Comparison of ENCODE assay signal across 8 cellular contexts in genomic region chr17:76265624-76266243, GRCh38. TPM values are rescaled to one million over a fixed set of nuclear protein-coding genes. Genes with fewer than 3 reads are reported as not detected.
DNase-seq lines count a peak whose midpoint lies in the region; ATAC-seq and TF ChIP-seq lines count a peak whose summit lies in the region.

No MANE protein-coding gene starts in this region.

- no peaks in the 10 kb centered on the region for H3K9me3 ChIP-seq in CD8-positive, alpha-beta T cell (ENCODE audit: low read length)
- H3K9me3 ChIP-seq in HUES48 (ENCODE audit: control insufficient read depth, insufficient read depth, low read length), result no peaks in the 10 kb centered on the region
- no peaks in the 10 kb centered on the region for H3K9me3 ChIP-seq in colonic mucosa
- no peaks in the 10 kb centered on the region for H3K9me3 ChIP-seq in liver (ENCODE audit: control insufficient read depth in 4 of 4, low read length in 3 of 4)

- POLR2A ChIA-PET in CD8-positive, alpha-beta T cell (lab: Charles Lee), result interaction anchor here (0.6 to 11.7 kb wide), 21 partner anchors 8 to 410 kb away, joined by 3 to 121 read pairs (median 6); partner anchors contain the start of genes FOXJ1, WBP2 and ZACN

- 1% methylated on average over 76 of the region's 76 CpGs for WGBS in liver

- peak overlapping the region; percentile 89 for H3K27ac Mint-ChIP-seq in CD8-positive, alpha-beta T cell
- H3K27ac Mint-ChIP-seq in stimulated activated naive CD8-positive, alpha-beta T cell treated with anti-CD3 and anti-CD28 coated beads, Interleukin-15, Interleukin-2, amounts not matched to agents 100 ng/mL and 50 ng/mL, for 24 hours, result peak overlapping the region; percentile 89

- peaks cover 20% of the 10 kb centered on the region for H3K36me3 ChIP-seq in CD8-positive, alpha-beta T cell (ENCODE audit: insufficient read depth, low read length)
- 0 out of 2 replicates have a peak, but pooled peaks cover under 1% of the 10 kb centered on the region for H3K36me3 ChIP-seq in HUES48 (ENCODE audit: control insufficient read depth, insufficient read depth, low read length)
- H3K36me3 ChIP-seq in colonic mucosa, result no peaks in the 10 kb centered on the region
- H3K36me3 ChIP-seq in liver (ENCODE audit: control insufficient read depth in 4 of 4, insufficient read depth in 3 of 4, low read depth in 1 of 4, low read length in 3 of 4), result peaks cover 0 to 2% (median 0%) of the 10 kb centered on the region in 4 donors

- peaks cover 22% of the 10 kb centered on the region for H3K36me3 Mint-ChIP-seq in CD8-positive, alpha-beta T cell
- peaks cover 34% of the 10 kb centered on the region for H3K36me3 Mint-ChIP-seq in stimulated activated naive CD8-positive, alpha-beta T cell treated with anti-CD3 and anti-CD28 coated beads, Interleukin-15, Interleukin-2, amounts not matched to agents 100 ng/mL and 50 ng/mL, for 24 hours (ENCODE audit: low read depth)

- peak overlapping the region; percentile 74 for H3K27ac ChIP-seq in CD8-positive, alpha-beta T cell (ENCODE audit: low read depth, low read length)
- H3K27ac ChIP-seq in HUES48 (ENCODE audit: low read depth, low read length), result peak overlapping the region; percentile 81
- H3K27ac ChIP-seq in colonic mucosa, result peak overlapping the region; percentile 84
- H3K27ac ChIP-seq in liver (ENCODE audit: low read depth in 1 of 2, low read length in 2 of 2), result peak overlapping the region; percentile 91 to 96

- no peak for ATAC-seq in CD8-positive, alpha-beta T cell
- ATAC-seq in GM19463 (IDR thresholded peaks at IDR 0.05; ENCODE audit: unreplicated experiment), result no peak
- ATAC-seq in HG03039 (IDR thresholded peaks at IDR 0.05; ENCODE audit: unreplicated experiment), result no peak

- intact Hi-C loops in CD8-positive, alpha-beta T cell (cut with DNase I, micrococcal nuclease), result loop anchor here (1.0 to 2.0 kb wide), 4 partner anchors 25 to 236 kb away; partner anchors contain the start of genes RNF157 (in 2 of the 2) and RHBDF2 (in 1 of the 2)
- intact Hi-C loops in colonic mucosa (cut with DNase I), result no loop called here

- peaks cover 71% of the 10 kb centered on the region for H3K4me1 ChIP-seq in CD8-positive, alpha-beta T cell (ENCODE audit: insufficient read depth, low read length)
- H3K4me1 ChIP-seq in HUES48 (ENCODE audit: control insufficient read depth, insufficient read depth, low read length) (peaks cover 32% of the 10 kb centered on the region), colonic mucosa (peaks cover 38% of the 10 kb centered on the region), liver (ENCODE audit: control insufficient read depth in 4 of 4, insufficient read depth in 4 of 4, low read length in 3 of 4) (peaks cover 6 to 37% (median 23%) of the 10 kb centered on the region in 4 donors)

- peak in 6 of 7 experiments; percentile 23 to 76 (median 63) for DNase-seq in CD8-positive, alpha-beta T cell
- DNase-seq in UCSD-AML1 (lab: John Stamatoyannopoulos, UW; ENCODE audit: unreplicated experiment) (peak; percentile 48), colonic mucosa (peak; percentile 67)

- CTCF ChIA-PET in CD8-positive, alpha-beta T cell (lab: Charles Lee), result interaction anchor here (0.6 to 10.6 kb wide), 8 partner anchors 14 to 144 kb away, joined by 3 to 85 read pairs (median 8); no protein-coding TSS in a partner anchor

- H3K4me3 Mint-ChIP-seq in CD8-positive, alpha-beta T cell, result peak overlapping the region; percentile 90
- peak overlapping the region; percentile 91 for H3K4me3 Mint-ChIP-seq in stimulated activated naive CD8-positive, alpha-beta T cell treated with anti-CD3 and anti-CD28 coated beads, Interleukin-15, Interleukin-2, amounts not matched to agents 100 ng/mL and 50 ng/mL, for 24 hours

- TF ChIP-seq RAD21 in liver (IDR thresholded peaks at IDR 0.05), result no peak

- no peak for TF ChIP-seq CTCF in CD8-positive, alpha-beta T cell (IDR thresholded peaks at IDR 0.05)
- TF ChIP-seq CTCF in colonic mucosa (IDR thresholded peaks at IDR 0.05) (no peak), liver (IDR thresholded peaks at IDR 0.05; ENCODE audit: low read depth, low read length, missing input control) (no peak)

- H3K27me3 Mint-ChIP-seq in CD8-positive, alpha-beta T cell (ENCODE audit: low read depth), result no peaks in the 10 kb centered on the region
- no peaks in the 10 kb centered on the region for H3K27me3 Mint-ChIP-seq in stimulated activated naive CD8-positive, alpha-beta T cell treated with anti-CD3 and anti-CD28 coated beads, Interleukin-15, Interleukin-2, amounts not matched to agents 100 ng/mL and 50 ng/mL, for 24 hours

- no peaks in the 10 kb centered on the region for H3K9me3 Mint-ChIP-seq in CD8-positive, alpha-beta T cell
- no peaks in the 10 kb centered on the region for H3K9me3 Mint-ChIP-seq in stimulated activated naive CD8-positive, alpha-beta T cell treated with anti-CD3 and anti-CD28 coated beads, Interleukin-15, Interleukin-2, amounts not matched to agents 100 ng/mL and 50 ng/mL, for 24 hours

- peaks cover 63% of the 10 kb centered on the region for H3K4me1 Mint-ChIP-seq in CD8-positive, alpha-beta T cell (ENCODE audit: low read depth)
- H3K4me1 Mint-ChIP-seq in stimulated activated naive CD8-positive, alpha-beta T cell treated with anti-CD3 and anti-CD28 coated beads, Interleukin-15, Interleukin-2, amounts not matched to agents 100 ng/mL and 50 ng/mL, for 24 hours (ENCODE audit: low read depth), result peaks cover 68% of the 10 kb centered on the region

- H3K4me3 ChIP-seq in CD8-positive, alpha-beta T cell (ENCODE audit: low read depth, low read length), result peak overlapping the region; percentile 94
- H3K4me3 ChIP-seq in HUES48 (ENCODE audit: low read depth, low read length), result peak overlapping the region; percentile 84
- peak overlapping the region; percentile 93 for H3K4me3 ChIP-seq in colonic mucosa
- H3K4me3 ChIP-seq in liver (ENCODE audit: low read depth in 1 of 3, low read length in 3 of 3), result peak overlapping the region; percentile 73 to 97 (median 87)

- H3K9ac ChIP-seq in HUES48 (ENCODE audit: low read depth, low read length) (peak overlapping the region; percentile 50; the same call in 1 of the 2 replicates), colonic mucosa (ENCODE audit: low read depth in 2 of 2, low read length in 2 of 2) (peak overlapping the region; percentile 85 to 94), liver (ENCODE audit: low read depth in 1 of 2, low read length in 2 of 2) (peak overlapping the region in 1 of 2 donors; percentile 77)

- H3K27me3 ChIP-seq in CD8-positive, alpha-beta T cell (ENCODE audit: insufficient read depth, low read length), result no peaks in the 10 kb centered on the region
- no peaks in the 10 kb centered on the region for H3K27me3 ChIP-seq in HUES48 (ENCODE audit: control insufficient read depth, insufficient read depth, low read length)
- no peaks in the 10 kb centered on the region for H3K27me3 ChIP-seq in colonic mucosa
- H3K27me3 ChIP-seq in liver (ENCODE audit: control insufficient read depth in 4 of 4, insufficient read depth in 4 of 4, low read length in 3 of 4), result no peaks in the 10 kb centered on the region

TF ChIP-seq in liver, 16 proteins besides CTCF, POLR2A, EP300 and RAD21:
- TF ChIP-seq HNF4G (IDR thresholded peaks at IDR 0.05) (no peak), YY1 (IDR thresholded peaks at IDR 0.05) (peak; percentile 89), FOXA1 (IDR thresholded peaks at IDR 0.05) (peak; percentile 9), FOXA2 (IDR thresholded peaks at IDR 0.05) (peak; percentile 32)
TF ChIP-seq in liver: peak in this region for 3.

RNA-seq across cellular contexts. Expression of gene UBALD2, which starts 0.6 kb away (rescaled TPM):
- total RNA-seq in CD8-positive, alpha-beta T cell, result 100 to 1,000 TPM; 241 to 249 TPM
- total RNA-seq in colonic mucosa (10 to 100 TPM; 77.1 to 90.1 TPM), liver (1 to 10 TPM; 1.7 to 6.5 TPM)
- polyA plus RNA-seq in liver, result 1 to 10 TPM; 1.4 to 5.5 TPM

RNA-seq across cellular contexts. Expression of gene RNF157, which starts 25.4 kb away (rescaled TPM):
- 10 to 100 TPM; 22.3 to 25.5 TPM for total RNA-seq in CD8-positive, alpha-beta T cell
- total RNA-seq in colonic mucosa (10 to 100 TPM; 23.7 to 30.2 TPM), liver (1 to 10 TPM in 1 of 2 donors, under 1 TPM in 1; 0.42 to 2.9 TPM)
- under 1 TPM; 0.50 to 0.82 TPM for polyA plus RNA-seq in liver

RNA-seq across cellular contexts. Expression of gene QRICH2, which starts 42.3 kb away (rescaled TPM):
- 1 to 10 TPM; 1.4 to 2.1 TPM for total RNA-seq in CD8-positive, alpha-beta T cell
- 1 to 10 TPM; 1.2 to 5.7 TPM for total RNA-seq in colonic mucosa
- 1 to 10 TPM in 1 of 2 donors, under 1 TPM in 1; 0.56 to 6.1 TPM for total RNA-seq in liver
- under 1 TPM; 0.67 TPM for polyA plus RNA-seq in liver

Comparison
In these comparisons a context has a peak if more than half of its experiments do, and no peak if none do; other contexts are left out.
1. RNA of gene UBALD2, which starts 0.6 kb away (total RNA-seq): 241 to 249 TPM in CD8-positive, alpha-beta T cell and 77.1 to 90.1 TPM in colonic mucosa; 1.7 to 6.5 TPM in liver; every median in the first group is over 10 times any median in the second.
2. RNA of gene RNF157, which starts 25.4 kb away (total RNA-seq): 23.7 to 30.2 TPM in colonic mucosa and 22.3 to 25.5 TPM in CD8-positive, alpha-beta T cell; 0.42 to 2.9 TPM in liver; every median in the first group is over 4 times any median in the second.
3. Peak in every context shown above with its lines, with median percentiles within 50 percentile points of each other: DNase-seq, H3K27ac ChIP-seq and H3K4me3 ChIP-seq.